ENCODE assay signal across 10 cellular contexts in genomic region chr13:33367931-33368330, GRCh38.
DNase-seq lines count a peak whose midpoint lies in the region; ATAC-seq and TF ChIP-seq lines count a peak whose summit lies in the region.
"Had no signal": no experiment of that assay in that cellular context is flagged by ENCODE, and none has a peak within 500 bp of the region (broad histone marks: within the 10 kb centered on the region; RNA-seq: fewer than 3 reads in every experiment).

No MANE protein-coding gene starts in this region.

- intact Hi-C loops in CD8-positive, alpha-beta T cell (cut with DNase I, micrococcal nuclease): loop anchor here in 1 of 2 experiments (5.0 kb wide), 1 partner anchor 1789 kb away; no protein-coding TSS in a partner anchor

- no peaks in the 10 kb centered on the region for H3K4me1 ChIP-seq in lung (ENCODE audit: control insufficient read depth in 2 of 2, insufficient read depth in 2 of 2, low read length in 2 of 2)
- H3K4me1 ChIP-seq in CD8-positive, alpha-beta T cell (ENCODE audit: insufficient read depth, low read length): no peaks in the 10 kb centered on the region

- H3K4me1 Mint-ChIP-seq in CD8-positive, alpha-beta T cell (ENCODE audit: low read depth): peaks cover 8% of the 10 kb centered on the region
- peaks cover 6% of the 10 kb centered on the region in 3 donors for H3K4me1 Mint-ChIP-seq in T-cell

- H3K36me3 Mint-ChIP-seq in CD8-positive, alpha-beta T cell: no peaks in the 10 kb centered on the region
- H3K36me3 Mint-ChIP-seq in T-cell: no peaks in the 10 kb centered on the region
- H3K36me3 Mint-ChIP-seq: CD8-positive, alpha-beta memory T cell had no signal

- H3K27me3 ChIP-seq in lung (ENCODE audit: control insufficient read depth, insufficient read depth): no peaks in the 10 kb centered on the region
- no peaks in the 10 kb centered on the region for H3K27me3 ChIP-seq in CD8-positive, alpha-beta T cell (ENCODE audit: insufficient read depth, low read length)

- H3K27ac ChIP-seq in lung (ENCODE audit: low read depth in 1 of 2, low read length in 1 of 2): no peak overlapping the region
- H3K27ac ChIP-seq in CD8-positive, alpha-beta T cell (ENCODE audit: low read depth, low read length): no peak overlapping the region

- no peak overlapping the region for H3K4me3 Mint-ChIP-seq in CD8-positive, alpha-beta T cell
- no peak overlapping the region for H3K4me3 Mint-ChIP-seq in T-cell
- H3K4me3 Mint-ChIP-seq: activated CD4-positive, alpha-beta memory T cell treated with anti-CD3 and anti-CD28 coated beads, Interleukin-2, amount 10 ng/mL, durations not matched to agents 7 days and 5 days; CD8-positive, alpha-beta memory T cell had no signal

- ATAC-seq in GM21529 (IDR thresholded peaks at IDR 0.05; ENCODE audit: unreplicated experiment) (peak; percentile 78), lung (ENCODE audit: insufficient read depth, low FRiP score) (peak; percentile 34), T-cell (replicated peaks in 1 of 4) (no peak)
- ATAC-seq in CD8-positive, alpha-beta T cell: no peak

- H3K9me3 Mint-ChIP-seq in CD8-positive, alpha-beta T cell: no peaks in the 10 kb centered on the region
- no peaks in the 10 kb centered on the region for H3K9me3 Mint-ChIP-seq in T-cell
- H3K9me3 Mint-ChIP-seq: activated CD4-positive, alpha-beta memory T cell treated with anti-CD3 and anti-CD28 coated beads, Interleukin-2, amount 10 ng/mL, durations not matched to agents 7 days and 5 days; CD8-positive, alpha-beta memory T cell had no signal

- H3K36me3 ChIP-seq in lung (ENCODE audit: control insufficient read depth in 2 of 2, insufficient read depth in 2 of 2, low read length in 2 of 2): no peaks in the 10 kb centered on the region
- no peaks in the 10 kb centered on the region for H3K36me3 ChIP-seq in CD8-positive, alpha-beta T cell (ENCODE audit: insufficient read depth, low read length)

- H3K9me3 ChIP-seq in lung (ENCODE audit: control insufficient read depth in 2 of 2, insufficient read depth in 1 of 2, low read length in 1 of 2): no peaks in the 10 kb centered on the region
- no peaks in the 10 kb centered on the region for H3K9me3 ChIP-seq in CD8-positive, alpha-beta T cell (ENCODE audit: low read length)

- 25 to 43% methylated on average over 5 of the region's 5 CpGs for WGBS in lung, 2 donors

- H3K4me3 ChIP-seq in lung: no peak overlapping the region
- H3K4me3 ChIP-seq in CD8-positive, alpha-beta T cell (ENCODE audit: low read depth, low read length): no peak overlapping the region

- CTCF ChIA-PET in CD8-positive, alpha-beta T cell (lab: Charles Lee): no interaction called here
- CTCF ChIA-PET in T-cell (lab: Charles Lee): no interaction called here

- TF ChIP-seq CTCF in lung (IDR thresholded peaks at IDR 0.05; ENCODE audit: control extremely low read depth, extremely low read depth): no peak
- no peak for TF ChIP-seq CTCF in GM13977 (IDR thresholded peaks at IDR 0.05; ENCODE audit: extremely low read depth, insufficient read depth, missing control alignments)
- no peak for TF ChIP-seq CTCF in CD8-positive, alpha-beta T cell (IDR thresholded peaks at IDR 0.05)

- no peak overlapping the region for H3K27ac Mint-ChIP-seq in CD8-positive, alpha-beta T cell
- no peak overlapping the region for H3K27ac Mint-ChIP-seq in T-cell
- H3K27ac Mint-ChIP-seq: activated CD4-positive, alpha-beta memory T cell treated with anti-CD3 and anti-CD28 coated beads, Interleukin-2, amount 10 ng/mL, durations not matched to agents 7 days and 5 days; CD8-positive, alpha-beta memory T cell had no signal

- DNase-seq in CMK (ENCODE audit: low read depth) (peak; percentile 52), NOMO-1 treated with dmso at 0.1 percent for 144 hours (lab: John Stamatoyannopoulos, UW; ENCODE audit: unreplicated experiment) (peak; percentile 72), lung (ENCODE audit: low spot score) (no peak), GM13977 (ENCODE audit: low spot score) (no peak), ACHN (no peak), T-cell (no peak)
- DNase-seq in CD8-positive, alpha-beta T cell: no peak
- DNase-seq: activated CD4-positive, alpha-beta memory T cell treated with anti-CD3 and anti-CD28 coated beads, Interleukin-2, amount 10 ng/mL, durations not matched to agents 7 days and 5 days; CD8-positive, alpha-beta memory T cell had no signal

- POLR2A ChIA-PET in CD8-positive, alpha-beta T cell (lab: Charles Lee): no interaction called here
- POLR2A ChIA-PET in T-cell (lab: Charles Lee): interaction anchor here in 1 of 2 donors (0.7 kb wide), 1 partner anchor 655 kb away, joined by 6 read pairs; no protein-coding TSS in a partner anchor

- peaks cover 5% of the 10 kb centered on the region for H3K27me3 Mint-ChIP-seq in CD8-positive, alpha-beta T cell (ENCODE audit: low read depth)
- peaks cover 0 to 11% of the 10 kb centered on the region in 2 donors for H3K27me3 Mint-ChIP-seq in T-cell
- H3K27me3 Mint-ChIP-seq: activated CD4-positive, alpha-beta memory T cell treated with anti-CD3 and anti-CD28 coated beads, Interleukin-2, amount 10 ng/mL, durations not matched to agents 7 days and 5 days had no signal

- in situ Hi-C loops in GM13977 (cut with MboI; ENCODE audit: low pct_unique_long_range_greater_than_20kb, low sequenced_read_pairs, unreplicated experiment): no loop called here
- in situ Hi-C loops in ACHN (cut with HindIII; ENCODE audit: low pct_ligation_motif_present, low pct_unique_long_range_greater_than_20kb, low sequenced_read_pairs): no loop called here

Comparison
In these comparisons a context has a peak if more than half of its experiments do, and no peak if none do; other contexts are left out.
1. DNase-seq: peak in CMK (single experiment) and NOMO-1 treated with dmso at 0.1 percent for 144 hours (single experiment); none in lung (single experiment), GM13977 (single experiment), ACHN (single experiment), CD8-positive, alpha-beta T cell (0 of 7) and T-cell (0 of 34).
2. ATAC-seq: peak in GM21529 (single experiment) and lung (single experiment); none in CD8-positive, alpha-beta T cell (single experiment) and T-cell (0 of 4).